20 cellular contexts compared by ENCODE assay signal in the genomic region with DNA sequence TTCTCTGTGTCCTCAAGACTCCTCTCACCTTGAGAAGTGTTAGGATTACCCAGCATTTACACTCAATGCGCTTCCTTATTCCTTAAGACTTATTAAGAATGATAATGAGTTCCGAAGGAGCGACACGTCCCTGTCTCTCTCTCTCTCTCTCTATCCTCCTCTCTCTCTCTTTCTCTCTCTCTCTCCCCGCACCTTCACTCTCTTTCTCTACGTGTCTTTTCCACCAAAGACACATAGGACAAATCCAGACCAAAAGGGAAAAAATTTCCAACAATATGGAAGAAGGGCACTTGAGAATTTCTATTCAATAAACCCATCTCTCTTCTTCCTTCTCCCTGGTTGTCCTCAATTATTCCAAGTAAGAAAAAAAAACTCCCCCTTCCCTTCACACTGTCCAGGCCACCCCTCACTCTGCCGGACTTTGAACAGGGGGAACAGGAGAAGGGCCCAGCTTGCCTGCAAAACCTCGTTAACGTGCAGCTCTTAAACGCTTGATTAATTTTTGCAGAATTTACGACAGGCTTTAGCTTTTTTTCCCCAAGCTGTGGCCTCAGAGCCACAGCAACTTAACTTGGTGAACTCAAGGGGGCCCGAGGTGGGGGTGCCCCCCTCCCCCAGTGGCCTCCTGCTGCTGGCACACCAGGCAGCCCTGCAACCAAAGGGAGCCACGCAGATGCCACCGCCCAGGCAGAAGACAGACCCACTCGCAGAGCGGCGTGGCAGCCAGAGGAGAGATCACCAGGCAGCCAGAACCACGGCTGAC. TPM values are rescaled to one million over a fixed set of nuclear protein-coding genes. Genes with fewer than 3 reads are reported as not detected.
DNase-seq lines count a peak whose midpoint lies in the region; ATAC-seq and TF ChIP-seq lines count a peak whose summit lies in the region.
"Had no signal": no experiment of that assay in that cellular context is flagged by ENCODE, and none has a peak within 500 bp of the region (broad histone marks: within the 10 kb centered on the region; RNA-seq: fewer than 3 reads in every experiment).

No MANE protein-coding gene starts in this region.

- H3K27me3 ChIP-seq in sigmoid colon (peaks cover 7 to 21% (median 11%) of the 10 kb centered on the region in 3 donors), dorsolateral prefrontal cortex (peaks cover 0 to 100% (median 75%) of the 10 kb centered on the region in 45 donors)

- 70 to 79% methylated on average over 18 of the region's 18 CpGs for WGBS in sigmoid colon, 2 donors

- TF ChIP-seq POLR2A in sigmoid colon (IDR thresholded peaks at IDR 0.05) = no peak

- H3K4me1 ChIP-seq in sigmoid colon = peaks cover 0 to 85% (median 76%) of the 10 kb centered on the region in 4 donors

- intact Hi-C loops in sigmoid colon (cut with DNase I) (loop anchor here (2.0 to 5.0 kb wide), 3 partner anchors 62 to 147 kb away; no protein-coding TSS in a partner anchor), dorsolateral prefrontal cortex (cut with DNase I) (loop anchor here in 1 of 2 donors (5.0 to 10.0 kb wide), 3 partner anchors 52 to 275 kb away; no protein-coding TSS in a partner anchor)

- no peak for TF ChIP-seq CTCF in LNCaP clone FGC (IDR thresholded peaks at IDR 0.05; ENCODE audit: control insufficient read depth, extremely low read depth, insufficient read depth)
- no peak for TF ChIP-seq CTCF in sigmoid colon (IDR thresholded peaks at IDR 0.05)
- no peak for TF ChIP-seq CTCF in dorsolateral prefrontal cortex (IDR thresholded peaks at IDR 0.05 in 54 of 56, conservative IDR thresholded peaks at IDR 0.05 in 2 of 56; ENCODE audit: low read depth in 1 of 56, partially characterized antibody in 56 of 56)

- TF ChIP-seq EP300 in sigmoid colon (IDR thresholded peaks at IDR 0.05) = no peak

- H3K4me3 ChIP-seq in LNCaP clone FGC (ENCODE audit: low read depth, low read length) (peak overlapping the region; percentile 93), sigmoid colon (peak overlapping the region in 2 of 4 donors; percentile 13 to 23), dorsolateral prefrontal cortex (no peak overlapping the region)
- H3K4me3 ChIP-seq: PC-9, SJSA1, smooth muscle cell had no signal

- no peaks in the 10 kb centered on the region for H3K36me3 ChIP-seq in sigmoid colon
- H3K36me3 ChIP-seq: SJSA1 had no signal

- DNase-seq in NCI-H1092 treated with DMSO at 0.1 percent for 48 hours (lab: John Stamatoyannopoulos, UW) (peak; percentile 16), NCI-H1092 (lab: John Stamatoyannopoulos, UW) (no peak), LNCaP clone FGC (ENCODE audit: low read depth) (no peak), islet precursor cell (peak; percentile 45), sigmoid colon (no peak), foreskin melanocyte (no peak), dorsolateral prefrontal cortex (no peak)
- DNase-seq: activated naive CD8-positive, alpha-beta T cell treated with anti-CD3 and anti-CD28 coated beads for 36 hours; cerebellar nuclear complex; effector CD4-positive, alpha-beta T cell; KG1; kidney glomerular epithelial cell; naive thymus-derived CD8-positive, alpha-beta T cell; NCI-H187 treated with DMSO at 0.1 percent for 48 hours; NCI-H226; PC-9; stimulated activated naive B cell treated with anti-CD40 and anti-IgM and Interleukin-4, amounts not matched to agents 10 μg/mL and 1 μg/mL and 100 μg/mL, for 72 hours had no signal

- no peak for ATAC-seq in HG02588 (IDR thresholded peaks at IDR 0.05; ENCODE audit: unreplicated experiment)
- ATAC-seq: naive thymus-derived CD8-positive, alpha-beta T cell; stimulated activated naive B cell treated with anti-CD40 and anti-IgM and Interleukin-4, amounts not matched to agents 10 μg/mL and 1 μg/mL and 100 μg/mL, for 72 hours had no signal

- no peaks in the 10 kb centered on the region for H3K9me3 ChIP-seq in sigmoid colon
- H3K9me3 ChIP-seq: SJSA1 had no signal

- H3K27ac ChIP-seq in sigmoid colon = peak overlapping the region in 3 of 4 donors; percentile 89 to 92 (median 91)
- H3K27ac ChIP-seq in dorsolateral prefrontal cortex = no peak overlapping the region
- H3K27ac ChIP-seq: PC-9, SJSA1 had no signal

RNA-seq across cellular contexts. Expression of a gene that starts 6.9 kb away (rescaled TPM):
- 10 to 100 TPM; 12.7 to 47.9 (median 32.3) TPM for total RNA-seq in sigmoid colon
- polyA plus RNA-seq in sigmoid colon = 10 to 100 TPM in 1 of 3 donors, 1 to 10 TPM in 2; 4.2 to 23.6 (median 9.2) TPM
- total RNA-seq in dorsolateral prefrontal cortex = 1 to 10 TPM in 114 of 120 experiments, under 1 TPM in 6; 0.34 to 6.1 (median 2.8) TPM

Comparison
In these comparisons a context has a peak if more than half of its experiments do, and no peak if none do; other contexts are left out.
1. DNase-seq: peak in NCI-H1092 treated with DMSO at 0.1 percent for 48 hours (single experiment) and islet precursor cell (single experiment); none in NCI-H1092 (single experiment), LNCaP clone FGC (single experiment), sigmoid colon (single experiment), foreskin melanocyte (single experiment) and dorsolateral prefrontal cortex (0 of 10).
2. H3K27ac ChIP-seq: peak in sigmoid colon (3 of 4); none in dorsolateral prefrontal cortex (0 of 59).